ENCODE assay signal across 1 cellular context in the genomic region with DNA sequence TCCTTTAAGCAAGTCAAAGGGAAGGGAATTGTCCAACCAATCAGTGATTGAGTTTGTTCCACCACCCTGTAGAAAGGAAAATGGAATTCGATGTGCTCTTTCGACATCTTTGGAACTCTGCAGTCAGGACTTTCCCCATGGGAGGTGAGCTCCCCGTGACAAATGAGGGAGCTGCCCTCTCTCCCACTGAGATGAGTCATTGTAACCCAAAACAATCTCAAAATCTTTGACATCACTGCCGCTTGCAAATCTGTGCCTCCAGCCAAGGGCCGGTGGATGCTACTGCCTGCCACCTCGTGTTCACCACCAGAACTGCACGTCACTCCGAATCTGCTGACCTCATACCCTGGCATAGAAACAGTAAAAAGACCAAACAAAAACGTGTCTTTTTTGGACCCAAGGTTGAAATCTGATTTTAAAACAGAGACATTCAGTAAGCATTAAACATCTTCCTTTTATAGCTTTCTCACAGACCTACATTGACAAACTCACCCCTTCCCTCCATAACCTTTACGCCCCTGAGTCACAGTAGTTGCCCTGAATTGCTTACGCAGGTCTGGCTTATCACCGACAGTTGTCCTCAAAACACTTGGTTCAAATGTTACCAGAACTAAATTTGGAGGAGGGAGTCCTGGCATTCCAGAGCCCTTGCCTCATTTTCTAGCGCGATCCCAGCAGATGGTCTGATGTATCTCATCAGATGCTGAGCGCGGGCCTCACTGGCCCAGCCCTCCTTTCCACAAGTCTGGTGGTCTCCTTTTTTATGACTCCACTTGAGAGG.
TF ChIP-seq lines count a peak whose summit lies in the region.

No MANE protein-coding gene starts in this region.

TF ChIP-seq in GM23338, 12 proteins besides CTCF, POLR2A, EP300 and RAD21 (continued from another document):
- TF ChIP-seq, protein P1, sequence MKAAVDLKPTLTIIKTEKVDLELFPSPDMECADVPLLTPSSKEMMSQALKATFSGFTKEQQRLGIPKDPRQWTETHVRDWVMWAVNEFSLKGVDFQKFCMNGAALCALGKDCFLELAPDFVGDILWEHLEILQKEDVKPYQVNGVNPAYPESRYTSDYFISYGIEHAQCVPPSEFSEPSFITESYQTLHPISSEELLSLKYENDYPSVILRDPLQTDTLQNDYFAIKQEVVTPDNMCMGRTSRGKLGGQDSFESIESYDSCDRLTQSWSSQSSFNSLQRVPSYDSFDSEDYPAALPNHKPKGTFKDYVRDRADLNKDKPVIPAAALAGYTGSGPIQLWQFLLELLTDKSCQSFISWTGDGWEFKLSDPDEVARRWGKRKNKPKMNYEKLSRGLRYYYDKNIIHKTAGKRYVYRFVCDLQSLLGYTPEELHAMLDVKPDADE (IDR thresholded peaks at IDR 0.05) = no peak
